In genomic region chr16:583815-584591, GRCh38 we compare ENCODE assay signal across 1 cellular context.
TF ChIP-seq lines count a peak whose summit lies in the region.

No MANE protein-coding gene starts in this region.

TF ChIP-seq in HEK293, 187 proteins besides CTCF, POLR2A, EP300 and RAD21 (continued from another document):
- no peak for TF ChIP-seq ZNF398 (tag by site-specific recombination; IDR thresholded peaks at IDR 0.05)
- TF ChIP-seq ZNF366 (tag by site-specific recombination; conservative IDR thresholded peaks at IDR 0.05), result no peak
- no peak for TF ChIP-seq BCL11A (tag by site-specific recombination; IDR thresholded peaks at IDR 0.05; ENCODE audit: low read depth)
- no peak for TF ChIP-seq ZNF239 (tag by site-specific recombination; IDR thresholded peaks at IDR 0.05)
- TF ChIP-seq ZNF610 (tag by site-specific recombination; IDR thresholded peaks at IDR 0.05; ENCODE audit: borderline replicate concordance), result no peak
- no peak for TF ChIP-seq FEZF1 (tag by site-specific recombination; IDR thresholded peaks at IDR 0.05)
- no peak for TF ChIP-seq SETDB1 (IDR thresholded peaks at IDR 0.05; ENCODE audit: insufficient read length, low read length)
- no peak for TF ChIP-seq ZNF354C (tag by site-specific recombination; IDR thresholded peaks at IDR 0.05; ENCODE audit: borderline replicate concordance, low read depth)
- no peak for TF ChIP-seq ZNF530 (tag by site-specific recombination; IDR thresholded peaks at IDR 0.05; ENCODE audit: low read depth)
- 0 out of 2 replicates have a peak, but pooled peaks have one; percentile 24 for TF ChIP-seq ZNF121 (tag by site-specific recombination; IDR thresholded peaks at IDR 0.05)
- TF ChIP-seq EGR2 (tag by site-specific recombination; IDR thresholded peaks at IDR 0.05; ENCODE audit: low read depth), result no peak
- peak; percentile 61; the same call in 1 of the 2 replicates for TF ChIP-seq ZNF2 (tag by site-specific recombination; IDR thresholded peaks at IDR 0.05)
- TF ChIP-seq TCF7L2 (IDR thresholded peaks at IDR 0.05; ENCODE audit: borderline replicate concordance, low read depth, low read length), result no peak
- no peak for TF ChIP-seq HOXD13 (CRISPR knock-in tag; IDR thresholded peaks at IDR 0.05; ENCODE audit: borderline replicate concordance)
- no peak for TF ChIP-seq ZNF174 (tag by site-specific recombination; IDR thresholded peaks at IDR 0.05)
- TF ChIP-seq ZNF292 (tag by site-specific recombination; IDR thresholded peaks at IDR 0.05; ENCODE audit: borderline replicate concordance, low read depth), result no peak
- TF ChIP-seq KLF8 (tag by site-specific recombination; IDR thresholded peaks at IDR 0.05), result peak; percentile 50; the same call in 1 of the 2 replicates
- no peak for TF ChIP-seq ZNF133 (tag by site-specific recombination; IDR thresholded peaks at IDR 0.05)
- TF ChIP-seq ZBTB26 (tag by site-specific recombination; optimal IDR thresholded peaks at IDR 0.05), result peak; percentile 22
- TF ChIP-seq ZNF639 (tag by site-specific recombination; IDR thresholded peaks at IDR 0.05), result no peak
- no peak for TF ChIP-seq ZNF23 (tag by site-specific recombination; IDR thresholded peaks at IDR 0.05; ENCODE audit: borderline replicate concordance)
- peak; percentile 86 for TF ChIP-seq HIC1 (tag by site-specific recombination; IDR thresholded peaks at IDR 0.05)
- TF ChIP-seq ZNF654 (tag by site-specific recombination; IDR thresholded peaks at IDR 0.05; ENCODE audit: low read depth), result no peak
- TF ChIP-seq ZNF202 (tag by site-specific recombination; IDR thresholded peaks at IDR 0.05; ENCODE audit: borderline replicate concordance), result no peak
- TF ChIP-seq ZBTB44 (tag by site-specific recombination; IDR thresholded peaks at IDR 0.05), result no peak
- TF ChIP-seq REST (tag by site-specific recombination; IDR thresholded peaks at IDR 0.05), result no peak
- TF ChIP-seq SCRT2 (tag by site-specific recombination; IDR thresholded peaks at IDR 0.05), result no peak
- no peak for TF ChIP-seq AEBP2 (tag by site-specific recombination; IDR thresholded peaks at IDR 0.05; ENCODE audit: borderline replicate concordance)
- no peak for TF ChIP-seq ZNF701 (tag by site-specific recombination; IDR thresholded peaks at IDR 0.05)
- TF ChIP-seq ZNF324 (tag by site-specific recombination; IDR thresholded peaks at IDR 0.05), result no peak
- peak; percentile 93 for TF ChIP-seq ZIC2 (tag by site-specific recombination; IDR thresholded peaks at IDR 0.05)
- no peak for TF ChIP-seq GLI4 (tag by site-specific recombination; IDR thresholded peaks at IDR 0.05)
- no peak for TF ChIP-seq ZNF416 (tag by site-specific recombination; IDR thresholded peaks at IDR 0.05)
- no peak for TF ChIP-seq ZNF214 (tag by site-specific recombination; IDR thresholded peaks at IDR 0.05; ENCODE audit: borderline replicate concordance)
- TF ChIP-seq PRDM4 (tag by site-specific recombination; IDR thresholded peaks at IDR 0.05), result no peak
- TF ChIP-seq ZNF768 (tag by site-specific recombination; IDR thresholded peaks at IDR 0.05), result no peak
- TF ChIP-seq ZNF24 (tag by site-specific recombination; IDR thresholded peaks at IDR 0.05), result peak; percentile 25; the same call in 1 of the 2 replicates
- TF ChIP-seq ZNF776 (tag by site-specific recombination; IDR thresholded peaks at IDR 0.05; ENCODE audit: borderline replicate concordance), result no peak
- TF ChIP-seq ZNF138 (tag by site-specific recombination; IDR thresholded peaks at IDR 0.05; ENCODE audit: borderline replicate concordance), result no peak
- TF ChIP-seq ZNF558 (tag by site-specific recombination; IDR thresholded peaks at IDR 0.05), result no peak
- TF ChIP-seq ZNF146 (tag by site-specific recombination; IDR thresholded peaks at IDR 0.05), result no peak
TF ChIP-seq in HEK293: peak in this region for 27.
